Comparison of ENCODE assay signal across 7 cellular contexts in the genomic region with DNA sequence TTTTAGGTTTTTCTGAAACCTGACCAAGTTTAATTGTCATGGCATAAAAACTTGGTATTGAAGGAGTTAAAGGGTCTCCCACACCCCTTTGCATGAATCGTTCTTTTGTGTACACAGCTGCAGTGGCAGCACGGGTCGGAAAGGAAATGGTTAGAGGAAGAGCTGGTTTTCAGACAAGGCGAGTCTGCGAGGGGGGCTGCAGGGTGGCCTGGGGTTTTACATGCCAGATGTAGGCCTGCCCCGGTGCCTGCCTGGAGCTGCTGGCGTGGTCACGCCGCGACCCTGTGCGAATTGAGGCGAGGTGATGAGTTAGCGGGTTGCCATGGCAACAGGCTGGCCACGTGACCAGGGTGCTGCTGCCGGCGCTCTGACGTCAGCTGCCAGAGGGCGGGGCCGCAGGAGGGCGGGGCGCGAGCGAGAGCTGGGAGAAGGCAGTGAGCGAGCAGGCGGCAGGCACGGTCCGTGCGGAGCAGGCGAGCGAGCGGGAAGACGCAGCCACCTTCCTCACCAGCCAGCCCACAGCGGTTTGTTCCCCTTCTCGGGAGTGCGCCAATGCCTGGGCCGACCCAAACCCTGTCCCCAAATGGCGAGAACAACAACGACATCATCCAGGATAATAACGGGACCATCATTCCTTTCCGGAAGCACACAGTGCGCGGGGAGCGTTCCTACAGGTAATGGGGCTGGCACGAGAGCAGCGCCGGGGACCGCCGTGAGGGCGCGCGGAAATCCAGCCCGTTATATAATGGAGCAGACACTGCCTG. TPM values are rescaled to one million over a fixed set of nuclear protein-coding genes. Genes with fewer than 3 reads are reported as not detected.
A peak's percentile ranks its signal among the peaks of the same experiment; 100 is the strongest.
DNase-seq lines count a peak whose midpoint lies in the region; ATAC-seq, FAIRE-seq and TF ChIP-seq lines count a peak whose summit lies in the region.

A gene (plus strand): TSS at position 426 of the 764 bp plus-strand sequence. CDS start 127 bp downstream, at position 553.

- H3K4me2 ChIP-seq in hepatocyte: peak within 1 kb of the TSS; percentile 91

- H4K20me1 ChIP-seq in hepatocyte (ENCODE audit: insufficient read depth, poor library complexity, severe bottlenecking): no peaks in the 10 kb centered on the region

- DNase-seq in GM18507 (ENCODE audit: extremely low spot score, insufficient read length, low read depth) (peak; percentile 94), NCI-H2029 treated with DMSO at 0.1 percent for 48 hours (lab: John Stamatoyannopoulos, UW) (peak; percentile 59), T-helper 9 cell (peak; percentile 100), astrocyte of the hippocampus (ENCODE audit: low read depth, low spot score) (peak; percentile 99), hepatocyte (ENCODE audit: low spot score) (peak; percentile 99), retina (peak; percentile 99)

- H3K27me3 ChIP-seq in hepatocyte: no peaks in the 10 kb centered on the region

- H3K27ac ChIP-seq in hepatocyte: peak within 1 kb of the TSS; percentile 84

- TF ChIP-seq CTCF in hepatocyte (IDR thresholded peaks at IDR 0.05; ENCODE audit: poor library complexity): no peak

- peak; percentile 92 for FAIRE-seq in GM18507 (lab: Jason Lieb, UNC)

- peak within 1 kb of the TSS; percentile 80 for H2AFZ ChIP-seq in hepatocyte

- H3K36me3 ChIP-seq in hepatocyte (replicated peaks; ENCODE audit: insufficient read depth, low read depth): no peaks in the 10 kb centered on the region

- peak within 1 kb of the TSS; percentile 96 for H3K4me3 ChIP-seq in hepatocyte

- peaks cover 35% of the 10 kb centered on the region for H3K79me2 ChIP-seq in hepatocyte

- 4% methylated on average over 43 of the region's 52 CpGs for WGBS in hepatocyte (ENCODE audit: low lambda C conversion rate, missing lambda C conversion rate)

- H3K9me3 ChIP-seq in hepatocyte (ENCODE audit: low read depth): no peaks in the 10 kb centered on the region

- H3K4me1 ChIP-seq in hepatocyte (ENCODE audit: insufficient read depth): peaks cover 15% of the 10 kb centered on the region

- no peaks in the 10 kb centered on the region for H3K9me2 ChIP-seq in hepatocyte (replicated peaks; ENCODE audit: insufficient read depth)

- ATAC-seq in HG02981 (IDR thresholded peaks at IDR 0.05; ENCODE audit: unreplicated experiment): peak; percentile 75

RNA-seq across cellular contexts. Expression of the gene that starts here (rescaled TPM):
- total RNA-seq in hepatocyte: 27.6 and 28.2 TPM in 2 replicates
- 19.1 and 21.1 TPM in 2 replicates for polyA plus RNA-seq in hepatocyte

Comparison
In these comparisons a context has a peak if more than half of its experiments do, and no peak if none do; other contexts are left out.
1. Peak in every context shown above with its lines: DNase-seq, ATAC-seq, H3K4me3 ChIP-seq and H3K27ac ChIP-seq.